ENCODE assay signal across 10 cellular contexts in genomic region chr3:40972350-40972749, GRCh38.
DNase-seq lines count a peak whose midpoint lies in the region; ATAC-seq and TF ChIP-seq lines count a peak whose summit lies in the region.
"Had no signal": no experiment of that assay in that cellular context is flagged by ENCODE, and none has a peak within 500 bp of the region (broad histone marks: within the 10 kb centered on the region; RNA-seq: fewer than 3 reads in every experiment).

No MANE protein-coding gene starts in this region.

- H3K4me3 ChIP-seq in brain microvascular endothelial cell (ENCODE audit: low read depth, low read length), result no peak overlapping the region
- no peak overlapping the region for H3K4me3 ChIP-seq in osteoblast (ENCODE audit: insufficient read depth, low read length)

- peaks cover 10% of the 10 kb centered on the region for H3K9me3 Mint-ChIP-seq in stimulated activated naive CD8-positive, alpha-beta T cell treated with anti-CD3 and anti-CD28 coated beads, Interleukin-15, Interleukin-2, amounts not matched to agents 100 ng/mL and 50 ng/mL, for 24 hours
- peaks cover 0 to 4% of the 10 kb centered on the region in 2 donors for H3K9me3 Mint-ChIP-seq in effector memory CD8-positive, alpha-beta T cell
- H3K9me3 Mint-ChIP-seq: activated T-cell treated with anti-CD3 and anti-CD28 coated beads, Interleukin-2, amount 50 U/mL, for 4 hours had no signal

- peaks cover 33% of the 10 kb centered on the region for H3K4me1 ChIP-seq in osteoblast (ENCODE audit: insufficient read depth, low read length)

- ATAC-seq in stimulated activated naive CD8-positive, alpha-beta T cell treated with anti-CD3 and anti-CD28 coated beads, Interleukin-15, Interleukin-2, amounts not matched to agents 100 U/mL and 50 U/mL, for 24 hours, result no peak
- ATAC-seq in effector memory CD8-positive, alpha-beta T cell (replicated peaks), result no peak

- no peaks in the 10 kb centered on the region for H4K20me1 ChIP-seq in osteoblast (ENCODE audit: insufficient read depth, low read length)

- no peak overlapping the region for H3K4me2 ChIP-seq in osteoblast (ENCODE audit: insufficient read depth, low read length)

- DNase-seq in stimulated activated naive CD8-positive, alpha-beta T cell treated with anti-CD3 and anti-CD28 coated beads, Interleukin-15, Interleukin-2, amounts not matched to agents 100 U/mL and 50 U/mL, for 24 hours, result no peak
- no peak for DNase-seq in brain microvascular endothelial cell
- no peak for DNase-seq in osteoblast (ENCODE audit: insufficient read length, low spot score, missing footprints)
- DNase-seq in superior temporal gyrus (ENCODE audit: extremely low spot score), result no peak
- no peak for DNase-seq in effector memory CD8-positive, alpha-beta T cell
- DNase-seq in UCSD-AML1 (lab: John Stamatoyannopoulos, UW; ENCODE audit: unreplicated experiment), result no peak
- DNase-seq in NCI-H2171 (lab: John Stamatoyannopoulos, UW), result no peak
- DNase-seq: activated T-cell treated with anti-CD3 and anti-CD28 coated beads, Interleukin-2, amount 50 U/mL, for 4 hours; NCI-H1930 had no signal

- H3K36me3 Mint-ChIP-seq in stimulated activated naive CD8-positive, alpha-beta T cell treated with anti-CD3 and anti-CD28 coated beads, Interleukin-15, Interleukin-2, amounts not matched to agents 100 ng/mL and 50 ng/mL, for 24 hours (ENCODE audit: low read depth), result peaks cover 4% of the 10 kb centered on the region
- H3K36me3 Mint-ChIP-seq in effector memory CD8-positive, alpha-beta T cell (ENCODE audit: insufficient read depth), result no peaks in the 10 kb centered on the region

- peaks cover 26% of the 10 kb centered on the region for H3K27me3 Mint-ChIP-seq in stimulated activated naive CD8-positive, alpha-beta T cell treated with anti-CD3 and anti-CD28 coated beads, Interleukin-15, Interleukin-2, amounts not matched to agents 100 ng/mL and 50 ng/mL, for 24 hours
- peaks cover 36 to 40% of the 10 kb centered on the region in 2 donors for H3K27me3 Mint-ChIP-seq in effector memory CD8-positive, alpha-beta T cell

- H3K27ac ChIP-seq in brain microvascular endothelial cell (peak overlapping the region; percentile 84), osteoblast (ENCODE audit: low read depth, low read length) (peak overlapping the region; percentile 81)

- TF ChIP-seq CTCF in brain microvascular endothelial cell (IDR thresholded peaks at IDR 0.05; ENCODE audit: low read depth, low read length, missing control alignments) (no peak), osteoblast (IDR thresholded peaks at IDR 0.05; ENCODE audit: extremely low read depth, low read depth, low read length) (no peak)

- H3K4me1 Mint-ChIP-seq in stimulated activated naive CD8-positive, alpha-beta T cell treated with anti-CD3 and anti-CD28 coated beads, Interleukin-15, Interleukin-2, amounts not matched to agents 100 ng/mL and 50 ng/mL, for 24 hours (ENCODE audit: low read depth), result peaks cover 64% of the 10 kb centered on the region
- H3K4me1 Mint-ChIP-seq in effector memory CD8-positive, alpha-beta T cell (ENCODE audit: low read depth in 2 of 2), result peaks cover 0 to 14% of the 10 kb centered on the region in 2 donors

- in situ Hi-C loops in brain microvascular endothelial cell (cut with HindIII; ENCODE audit: low pct_ligation_motif_present, low sequenced_read_pairs), result no loop called here

- H3K27ac Mint-ChIP-seq in stimulated activated naive CD8-positive, alpha-beta T cell treated with anti-CD3 and anti-CD28 coated beads, Interleukin-15, Interleukin-2, amounts not matched to agents 100 ng/mL and 50 ng/mL, for 24 hours, result peak overlapping the region; percentile 92
- peak overlapping the region in 1 of 2 donors; percentile 13 for H3K27ac Mint-ChIP-seq in effector memory CD8-positive, alpha-beta T cell

- H3K27me3 ChIP-seq in brain microvascular endothelial cell (replicated peaks) (no peaks in the 10 kb centered on the region), osteoblast (ENCODE audit: insufficient read depth, low read length) (no peaks in the 10 kb centered on the region)

- no peaks in the 10 kb centered on the region for H3K9me3 ChIP-seq in osteoblast (ENCODE audit: low read depth, low read length)

- no peaks in the 10 kb centered on the region for H3K36me3 ChIP-seq in brain microvascular endothelial cell (replicated peaks)
- no peaks in the 10 kb centered on the region for H3K36me3 ChIP-seq in osteoblast (ENCODE audit: insufficient read depth, low read length)

- no peaks in the 10 kb centered on the region for H3K79me2 ChIP-seq in osteoblast (ENCODE audit: insufficient read depth, low read length)

- H3K4me3 Mint-ChIP-seq in stimulated activated naive CD8-positive, alpha-beta T cell treated with anti-CD3 and anti-CD28 coated beads, Interleukin-15, Interleukin-2, amounts not matched to agents 100 ng/mL and 50 ng/mL, for 24 hours, result no peak overlapping the region
- H3K4me3 Mint-ChIP-seq in effector memory CD8-positive, alpha-beta T cell, result no peak overlapping the region
- H3K4me3 Mint-ChIP-seq: activated T-cell treated with anti-CD3 and anti-CD28 coated beads, Interleukin-2, amount 50 U/mL, for 4 hours had no signal

- H2AFZ ChIP-seq in osteoblast (ENCODE audit: low read length), result no peak overlapping the region
